ENCODE assay signal across 34 cellular contexts in the genomic region with DNA sequence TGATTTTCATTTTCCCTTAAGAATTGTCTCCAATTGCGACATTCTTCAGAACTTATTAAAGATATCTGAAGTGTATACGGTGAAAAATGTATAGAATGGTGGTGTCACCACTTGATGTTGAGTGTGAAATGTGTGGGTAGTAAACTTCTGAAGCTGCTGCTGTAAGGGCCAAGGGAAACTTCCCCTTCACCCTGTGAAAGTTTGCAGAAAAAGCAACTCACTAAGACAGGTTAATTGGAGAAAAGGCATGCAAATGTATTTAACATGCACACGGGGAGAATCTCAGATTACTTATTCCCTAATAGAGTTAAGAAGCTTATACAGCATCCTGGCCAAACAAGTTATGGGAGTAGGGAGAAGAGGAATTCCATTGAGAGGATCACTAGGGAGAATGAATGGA.
"Had no signal": no experiment of that assay in that cellular context is flagged by ENCODE, and none has a peak within 500 bp of the region (broad histone marks: within the 10 kb centered on the region; RNA-seq: fewer than 3 reads in every experiment).

No MANE protein-coding gene starts in this region.

- H3K4me1 Mint-ChIP-seq: activated B cell treated with CpG ODN at 0.5 μM for 24 hours; activated T-helper 17 cell treated with anti-CD3 and anti-CD28 coated beads, Interleukin-2, amount 50 U/mL, for 72 hours; central memory CD8-positive, alpha-beta T cell; T-helper 17 cell had no signal

- ATAC-seq: activated CD4-positive, CD25-positive, alpha-beta regulatory T cell treated with anti-CD3 and anti-CD28 coated beads, Interleukin-2, amount 50 U/mL, for 24 hours; activated T-helper 17 cell treated with anti-CD3 and anti-CD28 coated beads, Interleukin-2, amount 50 U/mL, for 72 hours; effector memory CD8-positive, alpha-beta T cell; foreskin keratinocyte; gastrocnemius medialis; heart left ventricle; T-helper 17 cell had no signal

- H3K27me3 ChIP-seq: brain microvascular endothelial cell, esophagus muscularis mucosa, foreskin keratinocyte, gastrocnemius medialis, heart left ventricle had no signal

- H3K36me3 Mint-ChIP-seq: activated CD4-positive, alpha-beta memory T cell treated with anti-CD3 and anti-CD28 coated beads for 36 hours; activated naive CD8-positive, alpha-beta T cell had no signal

- DNase-seq: activated B cell treated with CpG ODN at 0.5 μM for 24 hours; activated CD4-positive, alpha-beta memory T cell treated with anti-CD3 and anti-CD28 coated beads for 36 hours; activated CD4-positive, alpha-beta T cell treated with anti-CD3 and anti-CD28 coated beads, Interleukin-2, amount 10 ng/mL, durations not matched to agents 24 days and 14 days; activated CD8-positive, alpha-beta memory T cell treated with anti-CD3 and anti-CD28 coated beads, Interleukin-2, amount 50 U/mL, for 48 hours; activated effector memory CD4-positive, alpha-beta T cell treated with Interleukin-2 at 50 U/mL for 16 hours; activated gamma-delta T cell treated with Interleukin-2 at 50 U/mL for 16 hours; activated naive CD4-positive, alpha-beta T cell treated with anti-CD3 and anti-CD28 coated beads, Interleukin-2, amount 50 U/mL, for 16 hours; activated naive CD4-positive, alpha-beta T cell treated with Interleukin-2 at 50 U/mL for 16 hours; activated T-cell treated with anti-CD3 and anti-CD28 coated beads for 4 hours; activated T-cell treated with anti-CD3 and anti-CD28 coated beads, Interleukin-2, amount 50 U/mL, for 24 hours; amniotic stem cell; anterior cingulate cortex; brain microvascular endothelial cell; effector CD4-positive, alpha-beta T cell; effector memory CD8-positive, alpha-beta T cell; erythroblast; foreskin keratinocyte; gastrocnemius medialis; glutamatergic neuron; heart left ventricle; T-helper 1 cell; T-helper 17 cell; T1000; WERI-Rb-1 had no signal

- H3K36me3 ChIP-seq: brain microvascular endothelial cell, esophagus muscularis mucosa, gastrocnemius medialis, heart left ventricle, WERI-Rb-1 had no signal

- H3K9me3 ChIP-seq: esophagus muscularis mucosa, gastrocnemius medialis, heart left ventricle had no signal

- H3K9me3 Mint-ChIP-seq: activated B cell treated with CpG ODN at 0.5 μM for 24 hours; activated CD4-positive, alpha-beta memory T cell treated with anti-CD3 and anti-CD28 coated beads for 36 hours; activated CD4-positive, alpha-beta T cell treated with anti-CD3 and anti-CD28 coated beads, Interleukin-2, amount 10 ng/mL, durations not matched to agents 24 days and 14 days; activated T-cell treated with anti-CD3 and anti-CD28 coated beads, Interleukin-2, amount 50 U/mL, for 24 hours; activated T-helper 17 cell treated with anti-CD3 and anti-CD28 coated beads, Interleukin-2, amount 50 U/mL, for 72 hours; central memory CD8-positive, alpha-beta T cell; dendritic cell treated with granulocyte-macrophage colony-stimulating factor and Interleukin-4, amounts not matched to agents 40 ng/mL and 50 ng/mL, for 4 days; effector memory CD8-positive, alpha-beta T cell; T-helper 2 cell treated with Interferon-gamma antibody and Interleukin-4, amounts not matched to agents 5 μg/mL and 100 μg/mL, for 36 hours had no signal

- H3K4me1 ChIP-seq: foreskin keratinocyte, gastrocnemius medialis had no signal

- H3K4me3 Mint-ChIP-seq: activated B cell treated with CpG ODN at 0.5 μM for 24 hours; activated CD4-positive, alpha-beta memory T cell treated with anti-CD3 and anti-CD28 coated beads for 36 hours; activated CD4-positive, alpha-beta T cell treated with anti-CD3 and anti-CD28 coated beads, Interleukin-2, amount 10 ng/mL, durations not matched to agents 24 days and 14 days; activated naive CD8-positive, alpha-beta T cell; activated T-cell treated with anti-CD3 and anti-CD28 coated beads, Interleukin-2, amount 50 U/mL, for 24 hours; activated T-helper 17 cell treated with anti-CD3 and anti-CD28 coated beads, Interleukin-2, amount 50 U/mL, for 72 hours; central memory CD8-positive, alpha-beta T cell; dendritic cell treated with granulocyte-macrophage colony-stimulating factor and Interleukin-4, amounts not matched to agents 40 ng/mL and 50 ng/mL, for 4 days; effector memory CD8-positive, alpha-beta T cell; T-helper 17 cell; T-helper 2 cell treated with Interferon-gamma antibody and Interleukin-4, amounts not matched to agents 5 μg/mL and 100 μg/mL, for 36 hours had no signal

- H3K27ac Mint-ChIP-seq: activated B cell treated with CpG ODN at 0.5 μM for 24 hours; activated CD4-positive, alpha-beta memory T cell treated with anti-CD3 and anti-CD28 coated beads for 36 hours; activated CD4-positive, alpha-beta T cell treated with anti-CD3 and anti-CD28 coated beads, Interleukin-2, amount 10 ng/mL, durations not matched to agents 24 days and 14 days; activated naive CD8-positive, alpha-beta T cell; activated T-cell treated with anti-CD3 and anti-CD28 coated beads, Interleukin-2, amount 50 U/mL, for 24 hours; activated T-helper 17 cell treated with anti-CD3 and anti-CD28 coated beads, Interleukin-2, amount 50 U/mL, for 72 hours; dendritic cell treated with granulocyte-macrophage colony-stimulating factor and Interleukin-4, amounts not matched to agents 40 ng/mL and 50 ng/mL, for 4 days; effector memory CD8-positive, alpha-beta T cell; T-helper 17 cell; T-helper 2 cell treated with Interferon-gamma antibody and Interleukin-4, amounts not matched to agents 5 μg/mL and 100 μg/mL, for 36 hours had no signal

- H3K27ac ChIP-seq: brain microvascular endothelial cell, coronary artery, esophagus muscularis mucosa, foreskin keratinocyte, gastrocnemius medialis, WERI-Rb-1 had no signal

- FAIRE-seq: astrocyte, bronchial epithelial cell had no signal

- H3K27me3 Mint-ChIP-seq: activated B cell treated with CpG ODN at 0.5 μM for 24 hours; activated CD4-positive, alpha-beta memory T cell treated with anti-CD3 and anti-CD28 coated beads for 36 hours; activated T-helper 17 cell treated with anti-CD3 and anti-CD28 coated beads, Interleukin-2, amount 50 U/mL, for 72 hours; dendritic cell treated with granulocyte-macrophage colony-stimulating factor and Interleukin-4, amounts not matched to agents 40 ng/mL and 50 ng/mL, for 4 days had no signal

- H3K4me3 ChIP-seq: coronary artery, esophagus muscularis mucosa, gastrocnemius medialis, heart left ventricle had no signal
